27 cellular contexts compared by ENCODE assay signal in the genomic region with DNA sequence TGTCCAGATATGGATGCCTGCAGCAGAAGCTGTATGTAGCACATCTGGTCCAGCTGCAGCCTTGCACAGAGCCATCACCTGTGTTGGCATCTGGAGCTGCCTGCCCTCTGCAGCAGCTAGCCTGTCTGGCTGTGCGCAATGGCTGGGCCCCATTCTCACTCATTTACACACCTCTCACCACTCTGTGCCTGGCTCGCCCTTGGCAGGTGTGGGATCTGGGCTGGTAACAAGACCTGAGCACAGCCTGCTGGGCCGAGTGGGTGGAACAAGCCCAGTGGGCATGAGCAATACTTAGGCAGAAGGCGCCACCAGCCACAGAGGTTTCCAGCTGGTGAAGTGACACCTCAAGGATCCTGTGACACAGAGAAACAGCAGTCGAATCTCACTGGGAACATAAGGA.
"Had no signal": no experiment of that assay in that cellular context is flagged by ENCODE, and none has a peak within 500 bp of the region (broad histone marks: within the 10 kb centered on the region; RNA-seq: fewer than 3 reads in every experiment).

No MANE protein-coding gene starts in this region.

- H3K36me3 ChIP-seq: adrenal gland, ascending aorta, breast epithelium, cardiac muscle cell, esophagus squamous epithelium, gastroesophageal sphincter had no signal

- DNase-seq: activated CD4-positive, alpha-beta memory T cell treated with anti-CD3 and anti-CD28 coated beads for 36 hours; activated CD4-positive, alpha-beta T cell treated with anti-CD3 and anti-CD28 coated beads for 36 hours; activated CD4-positive, alpha-beta T cell treated with anti-CD3 and anti-CD28 coated beads, Interleukin-2, amount 10 ng/mL, durations not matched to agents 24 days and 14 days; activated CD4-positive, CD25-positive, alpha-beta regulatory T cell; activated CD4-positive, CD25-positive, alpha-beta regulatory T cell treated with anti-CD3 and anti-CD28 coated beads, Interleukin-2, amount 50 U/mL, for 72 hours; activated CD8-positive, alpha-beta memory T cell treated with anti-CD3 and anti-CD28 coated beads, Interleukin-2, amount 10 ng/mL, durations not matched to agents 7 days and 5 days; activated CD8-positive, alpha-beta memory T cell treated with anti-CD3 and anti-CD28 coated beads, Interleukin-2, amount 50 U/mL, for 4 hours; activated CD8-positive, alpha-beta T cell treated with anti-CD3 and anti-CD28 coated beads, Interleukin-2, amount 10 ng/mL, durations not matched to agents 7 days and 5 days; activated effector memory CD4-positive, alpha-beta T cell treated with anti-CD3 and anti-CD28 coated beads, Interleukin-2, amount 50 U/mL, for 16 hours; activated naive CD4-positive, alpha-beta T cell treated with anti-CD3 and anti-CD28 coated beads for 36 hours; activated naive CD8-positive, alpha-beta T cell treated with anti-CD3 and anti-CD28 coated beads for 36 hours; activated naive CD8-positive, alpha-beta T cell treated with anti-CD3 and anti-CD28 coated beads, Interleukin-2, amount 50 U/mL, for 24 hours; activated T-cell treated with anti-CD3 and anti-CD28 coated beads, Interleukin-2, amount 50 U/mL, for 1 hour; activated T-cell treated with anti-CD3 and anti-CD28 coated beads, Interleukin-2, amount 50 U/mL, for 48 hours; adrenal gland; central memory CD4-positive, alpha-beta T cell; cortex of kidney; dermis blood vessel endothelial cell; effector CD8-positive, alpha-beta T cell; esophagus squamous epithelium; foreskin melanocyte; T-helper 2 cell had no signal

- H3K4me1 ChIP-seq: adrenal gland, ascending aorta, breast epithelium, esophagus squamous epithelium, gastroesophageal sphincter had no signal

- H3K27ac ChIP-seq: adrenal gland, ascending aorta, breast epithelium, cardiac muscle cell, epithelial cell of prostate, esophagus squamous epithelium, gastroesophageal sphincter had no signal

- ATAC-seq: activated CD4-positive, alpha-beta T cell treated with anti-CD3 and anti-CD28 coated beads for 36 hours; activated CD8-positive, alpha-beta memory T cell treated with anti-CD3 and anti-CD28 coated beads, Interleukin-2, amount 10 ng/mL, durations not matched to agents 7 days and 5 days; activated CD8-positive, alpha-beta T cell treated with anti-CD3 and anti-CD28 coated beads, Interleukin-2, amount 10 ng/mL, durations not matched to agents 7 days and 5 days; activated naive CD8-positive, alpha-beta T cell treated with anti-CD3 and anti-CD28 coated beads, Interleukin-2, amount 50 U/mL, for 24 hours; gastroesophageal sphincter had no signal

- H3K27me3 ChIP-seq: adrenal gland, ascending aorta, breast epithelium, cardiac muscle cell, esophagus squamous epithelium, gastroesophageal sphincter had no signal

- H3K9me3 ChIP-seq: adrenal gland, ascending aorta, breast epithelium, esophagus squamous epithelium, gastroesophageal sphincter had no signal

- H3K4me3 ChIP-seq: adrenal gland, ascending aorta, breast epithelium, cardiac muscle cell, esophagus squamous epithelium, gastroesophageal sphincter had no signal
